8 cellular contexts compared by ENCODE assay signal in genomic region chr5:176538505-176538806, GRCh38. TPM values are rescaled to one million over a fixed set of nuclear protein-coding genes. Genes with fewer than 3 reads are reported as not detected.
DNase-seq lines count a peak whose midpoint lies in the region; ATAC-seq and TF ChIP-seq lines count a peak whose summit lies in the region.

No MANE protein-coding gene starts in this region.

- 40 to 48% (median 43%) methylated on average over 6 of the region's 6 CpGs for WGBS in adrenal gland, 4 donors
- 43% methylated on average over 5 of the region's 6 CpGs for WGBS in mesenchymal stem cell

- H3K9ac ChIP-seq in mesenchymal stem cell (ENCODE audit: low read length): peak overlapping the region; percentile 81

- H3K9me3 ChIP-seq in left ventricle myocardium inferior (replicated peaks): no peaks in the 10 kb centered on the region
- H3K9me3 ChIP-seq in adrenal gland (replicated peaks in 1 of 3): no peaks in the 10 kb centered on the region
- no peaks in the 10 kb centered on the region for H3K9me3 ChIP-seq in mesenchymal stem cell (ENCODE audit: control insufficient read depth, low read length)
- no peaks in the 10 kb centered on the region for H3K9me3 ChIP-seq in uterus

- DNase-seq in left ventricle myocardium inferior: no peak
- no peak for DNase-seq in left cardiac atrium
- DNase-seq in adrenal gland: no peak
- DNase-seq in mesenchymal stem cell: no peak
- DNase-seq in uterus: no peak
- DNase-seq in stimulated activated CD4-positive, alpha-beta T cell treated with anti-CD3 and anti-CD28 coated beads, Interleukin-2, amount 100 ng/mL, for 48 hours: no peak
- DNase-seq in cerebellar nuclear complex (lab: John Stamatoyannopoulos, UW): no peak

- H2BK5ac ChIP-seq in mesenchymal stem cell (ENCODE audit: low read depth, low read length, poor library complexity, severe bottlenecking): no peak overlapping the region

- H3K27me3 ChIP-seq in left ventricle myocardium inferior (ENCODE audit: low read depth) (no peaks in the 10 kb centered on the region), adrenal gland (no peaks in the 10 kb centered on the region), mesenchymal stem cell (ENCODE audit: control insufficient read depth in 1 of 2, insufficient read depth in 1 of 2, low read length in 2 of 2) (no peaks in the 10 kb centered on the region), uterus (no peaks in the 10 kb centered on the region)

- H3K4me2 ChIP-seq in mesenchymal stem cell (ENCODE audit: low read length, poor library complexity, severe bottlenecking): no peak overlapping the region

- no peak overlapping the region for H2AK5ac ChIP-seq in mesenchymal stem cell (ENCODE audit: low read length, severe bottlenecking)

- H3K4me1 ChIP-seq in left ventricle myocardium inferior (peaks cover 72% of the 10 kb centered on the region), adrenal gland (replicated peaks in 1 of 2) (peaks cover 26 to 49% of the 10 kb centered on the region in 2 donors), mesenchymal stem cell (ENCODE audit: control insufficient read depth, insufficient read depth, low read depth, low read length) (peaks cover 44% of the 10 kb centered on the region), uterus (peaks cover 4 to 17% of the 10 kb centered on the region in 2 donors)

- intact Hi-C loops in left ventricle myocardium inferior (cut with micrococcal nuclease): no loop called here
- intact Hi-C loops in left cardiac atrium (cut with DNase I): no loop called here
- intact Hi-C loops in adrenal gland (cut with DNase I): loop anchor here in 1 of 2 donors (5.0 kb wide), 1 partner anchor 121 kb away; the partner anchor contains the start of gene CLTB
- intact Hi-C loops in uterus (cut with DNase I; ENCODE audit: low total_unique reads): no loop called here

- H3K14ac ChIP-seq in mesenchymal stem cell (ENCODE audit: low read length in 2 of 2): no peak overlapping the region

- peaks cover 6% of the 10 kb centered on the region for H3K79me1 ChIP-seq in mesenchymal stem cell (replicated peaks; ENCODE audit: low read length, poor library complexity, severe bottlenecking)

- no peak overlapping the region for H2AFZ ChIP-seq in mesenchymal stem cell (ENCODE audit: low read depth, low read length)

- no peak for TF ChIP-seq CTCF in left ventricle myocardium inferior (IDR thresholded peaks at IDR 0.05; ENCODE audit: borderline replicate concordance)
- no peak for TF ChIP-seq CTCF in adrenal gland (IDR thresholded peaks at IDR 0.05)
- TF ChIP-seq CTCF in uterus (IDR thresholded peaks at IDR 0.05): no peak

- H2BK12ac ChIP-seq in mesenchymal stem cell (ENCODE audit: low read length in 2 of 2): no peak overlapping the region

- TF ChIP-seq POLR2A in adrenal gland (IDR thresholded peaks at IDR 0.05) (no peak), uterus (IDR thresholded peaks at IDR 0.05) (no peak)

- H2BK120ac ChIP-seq in mesenchymal stem cell (ENCODE audit: low read depth, low read length): no peak overlapping the region

- H3K4me3 ChIP-seq in left ventricle myocardium inferior: peak overlapping the region; percentile 93
- peak overlapping the region in 1 of 4 donors; percentile 74 for H3K4me3 ChIP-seq in adrenal gland
- peak overlapping the region in 1 of 2 experiments; percentile 97 for H3K4me3 ChIP-seq in mesenchymal stem cell (ENCODE audit: insufficient read depth in 1 of 2, low read depth in 1 of 2, low read length in 2 of 2)
- no peak overlapping the region for H3K4me3 ChIP-seq in uterus

- no peak overlapping the region for H3K4ac ChIP-seq in mesenchymal stem cell (ENCODE audit: low read depth in 1 of 2, low read length in 2 of 2)

- H2BK15ac ChIP-seq in mesenchymal stem cell (ENCODE audit: low read depth, poor library complexity, severe bottlenecking): no peak overlapping the region

- no peaks in the 10 kb centered on the region for H3K36me3 ChIP-seq in left ventricle myocardium inferior
- H3K36me3 ChIP-seq in adrenal gland (replicated peaks in 1 of 2): no peaks in the 10 kb centered on the region
- peaks cover 0 to 11% of the 10 kb centered on the region in 2 experiments for H3K36me3 ChIP-seq in mesenchymal stem cell (ENCODE audit: control insufficient read depth in 1 of 2, insufficient read depth in 2 of 2, low read depth in 1 of 2, low read length in 2 of 2)
- no peaks in the 10 kb centered on the region for H3K36me3 ChIP-seq in uterus

- H3K27ac ChIP-seq in left ventricle myocardium inferior (replicated peaks) (peak overlapping the region; percentile 100), adrenal gland (peak overlapping the region in 3 of 5 donors; percentile 92 to 98 (median 98)), mesenchymal stem cell (ENCODE audit: low read length, poor library complexity, severe bottlenecking) (no peak overlapping the region), uterus (peak overlapping the region; percentile 66 to 93)

- H3K23ac ChIP-seq in mesenchymal stem cell (ENCODE audit: low read length in 2 of 2): no peak overlapping the region

- ATAC-seq in left cardiac atrium: no peak
- no peak for ATAC-seq in GM21723 (IDR thresholded peaks at IDR 0.05; ENCODE audit: unreplicated experiment)

- H4K8ac ChIP-seq in mesenchymal stem cell (ENCODE audit: low read length): no peak overlapping the region

- H3K18ac ChIP-seq in mesenchymal stem cell (ENCODE audit: low read depth in 1 of 2, low read length in 2 of 2): no peak overlapping the region

- no peak overlapping the region for H4K91ac ChIP-seq in mesenchymal stem cell (ENCODE audit: low read length)

RNA-seq across cellular contexts. Expression of gene RNF44, which starts 1.3 kb away (rescaled TPM):
- total RNA-seq in left ventricle myocardium inferior (28.2 TPM), left cardiac atrium (10 to 100 TPM; 24.5 to 26.6 TPM), adrenal gland (10 to 100 TPM; 13.5 to 65.7 (median 25.8) TPM), uterus (10 to 100 TPM in 2 of 4 donors, 1 to 10 TPM in 2; 1.2 to 32.6 (median 9.2) TPM)
- polyA plus RNA-seq in adrenal gland: 10 to 100 TPM in 2 of 3 donors, 1 to 10 TPM in 1; 5.3 to 43.1 (median 16.4) TPM
- 19.2 TPM for polyA plus RNA-seq in mesenchymal stem cell (2013, experiment 1 of 2)
- 17.6 TPM for polyA plus RNA-seq in mesenchymal stem cell (2013, experiment 2 of 2)

RNA-seq across cellular contexts. Expression of gene CDHR2, which starts 10.7 kb away (rescaled TPM):
- total RNA-seq in left ventricle myocardium inferior (0.33 TPM), left cardiac atrium (under 1 TPM; 0.29 TPM), adrenal gland (under 1 TPM in 6 of 8 donors, not detected in 2; under 0.01 to 0.39 (median 0.26) TPM), uterus (under 1 TPM in 3 of 4 donors, not detected in 1; under 0.01 to 0.35 (median 0.09) TPM)
- polyA plus RNA-seq in adrenal gland: under 1 TPM; 0.08 to 0.13 (median 0.10) TPM
- 0.01 TPM for polyA plus RNA-seq in mesenchymal stem cell (2013, experiment 1 of 2)
- polyA plus RNA-seq in mesenchymal stem cell (2013, experiment 2 of 2): not detected
